8 cellular contexts compared by ENCODE assay signal in the genomic region with DNA sequence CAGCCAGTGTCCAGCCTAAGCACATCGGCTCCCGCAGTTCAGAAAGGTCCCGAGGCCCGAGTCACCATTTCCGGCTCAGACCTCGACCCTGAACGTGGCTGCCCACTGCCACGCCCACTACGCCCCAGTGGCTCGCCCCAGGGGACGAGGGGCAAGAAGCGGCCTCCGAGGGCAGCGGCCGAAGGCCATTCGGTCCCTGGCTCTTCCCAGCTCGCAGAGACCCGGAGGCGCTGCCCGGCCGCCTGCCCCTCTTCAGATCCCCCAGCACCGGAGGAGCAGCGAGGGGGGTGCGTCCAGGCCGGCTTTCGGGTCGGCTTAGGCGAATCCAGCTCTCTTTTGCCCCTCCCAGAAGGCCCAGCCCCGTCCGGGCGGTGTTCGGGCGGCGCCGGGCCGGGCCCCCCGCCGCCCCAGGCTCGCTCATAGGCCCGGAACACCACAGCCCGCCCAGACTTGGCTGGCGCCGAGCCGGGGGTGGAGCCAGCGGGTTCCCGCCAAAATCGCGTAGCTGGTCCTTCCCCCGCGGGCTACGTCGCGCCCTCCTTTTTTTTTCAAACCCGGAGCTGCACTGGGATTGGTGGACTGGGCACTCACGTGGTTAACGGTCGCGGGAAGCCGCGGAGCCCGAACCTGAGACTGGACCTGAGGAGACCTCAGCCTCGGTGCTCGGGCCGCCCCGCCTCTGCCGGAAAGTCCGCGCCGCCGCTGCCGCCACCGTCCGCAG. TPM values are rescaled to one million over a fixed set of nuclear protein-coding genes. Genes with fewer than 3 reads are reported as not detected.
DNase-seq lines count a peak whose midpoint lies in the region; ATAC-seq and TF ChIP-seq lines count a peak whose summit lies in the region.

WEE1 (plus strand) TSS at position 617 of the 721 bp plus-strand sequence. CDS start 264 bp downstream, outside the sequence.

- ATAC-seq in GM19023 (IDR thresholded peaks at IDR 0.05; ENCODE audit: unreplicated experiment) (peak; percentile 88), HG03196 (IDR thresholded peaks at IDR 0.05; ENCODE audit: unreplicated experiment) (peak; percentile 79), WTC11 (peak; percentile 90)

- peaks cover 5% of the 10 kb centered on the region for H4K20me1 ChIP-seq in smooth muscle cell (ENCODE audit: low read depth)

- peak within 1 kb of the TSS; percentile 91 for H3K4me2 ChIP-seq in smooth muscle cell

- peaks cover 64% of the 10 kb centered on the region for H3K4me1 Mint-ChIP-seq in WTC11

- DNase-seq in AG09309 (ENCODE audit: low read depth) (peak; percentile 90), NCI-H226 (peak; percentile 97), WTC11 (ENCODE audit: low spot score) (peak; percentile 99), cardiac fibroblast (ENCODE audit: low read depth in 2 of 2) (peak; percentile 99), iPS-NIHi7 (ENCODE audit: extremely low spot score) (peak; percentile 89), smooth muscle cell (lab: John Stamatoyannopoulos, UW; ENCODE audit: unreplicated experiment) (peak; percentile 93)

- no peak for TF ChIP-seq CTCF in AG09309 (IDR thresholded peaks at IDR 0.05; ENCODE audit: control insufficient read depth, insufficient read depth, low read depth, low read length, missing control alignments)
- no peak for TF ChIP-seq CTCF in WTC11 (IDR thresholded peaks at IDR 0.05)
- TF ChIP-seq CTCF in cardiac fibroblast (IDR thresholded peaks at IDR 0.05; ENCODE audit: low read depth, low read length), result no peak
- no peak for TF ChIP-seq CTCF in smooth muscle cell (IDR thresholded peaks at IDR 0.05; ENCODE audit: borderline replicate concordance, insufficient read depth, poor library complexity, severe bottlenecking)

- H3K36me3 Mint-ChIP-seq in WTC11, result peaks cover 37% of the 10 kb centered on the region

- under 1% methylated on average over 72 of the region's 73 CpGs for WGBS in smooth muscle cell (ENCODE audit: low lambda C conversion rate)

- no peaks in the 10 kb centered on the region for H3K36me3 ChIP-seq in smooth muscle cell (ENCODE audit: low read depth)

- H3K27ac ChIP-seq in smooth muscle cell (ENCODE audit: low read depth), result peak within 1 kb of the TSS; percentile 100

- H3K4me3 ChIP-seq in AG09309 (ENCODE audit: control insufficient read depth, low read depth, low read length) (peak within 1 kb of the TSS; percentile 81), cardiac fibroblast (replicated peaks in 1 of 2; ENCODE audit: low read depth in 2 of 2, low read length in 2 of 2) (peak within 1 kb of the TSS; percentile 72 to 87), smooth muscle cell (peak within 1 kb of the TSS; percentile 66)

- CTCF ChIA-PET in WTC11 (lab: Charles Lee), result interaction anchor here (0.6 to 3.7 kb wide), 9 partner anchors 15 to 610 kb away, joined by 3 to 49 read pairs (median 4); partner anchors contain the start of gene SWAP70

- H3K9ac ChIP-seq in smooth muscle cell (ENCODE audit: low read depth), result peak within 1 kb of the TSS; percentile 88

- POLR2A ChIA-PET in WTC11 (lab: Charles Lee), result interaction anchor here (0.6 to 2.9 kb wide), 20 partner anchors 9 to 1379 kb away, joined by 3 to 27 read pairs (median 5); partner anchors contain the start of genes ADM, DENND5A and ZNF143

- H3K27ac Mint-ChIP-seq in WTC11, result peak within 1 kb of the TSS; percentile 95

- no peaks in the 10 kb centered on the region for H3K27me3 ChIP-seq in smooth muscle cell (ENCODE audit: low read depth)

- H3F3A ChIP-seq in smooth muscle cell (ENCODE audit: low read depth), result peaks cover 3% of the 10 kb centered on the region

- no peaks in the 10 kb centered on the region for H3K27me3 Mint-ChIP-seq in WTC11 (ENCODE audit: low read depth)

- no peaks in the 10 kb centered on the region for H3K9me3 Mint-ChIP-seq in WTC11

- peak within 1 kb of the TSS; percentile 95 for H3K4me3 Mint-ChIP-seq in WTC11

- H3K79me2 ChIP-seq in smooth muscle cell (ENCODE audit: low read depth), result peaks cover 39% of the 10 kb centered on the region

- peaks cover 35% of the 10 kb centered on the region for H3K4me1 ChIP-seq in smooth muscle cell (ENCODE audit: low read depth)

- peak within 1 kb of the TSS; percentile 78 for H2AFZ ChIP-seq in smooth muscle cell (ENCODE audit: low read depth)

- no peaks in the 10 kb centered on the region for H3K9me3 ChIP-seq in smooth muscle cell (replicated peaks; ENCODE audit: low read depth)

TF ChIP-seq in WTC11, 78 proteins besides CTCF, POLR2A, EP300 and RAD21 (continues in another document):
- TF ChIP-seq ZBTB21 (CRISPR knock-in tag; IDR thresholded peaks at IDR 0.05; ENCODE audit: borderline replicate concordance), result peak; percentile 84; the same call in 1 of the 2 replicates
- TF ChIP-seq MAX (CRISPR knock-in tag; IDR thresholded peaks at IDR 0.05), result peak; percentile 69; the same call in 1 of the 2 replicates
- no peak for TF ChIP-seq JUN (CRISPR knock-in tag; IDR thresholded peaks at IDR 0.05)
- TF ChIP-seq IRF2 (CRISPR knock-in tag; IDR thresholded peaks at IDR 0.05; ENCODE audit: borderline replicate concordance, low read depth), result no peak
- no peak for TF ChIP-seq PRRX2 (CRISPR knock-in tag; IDR thresholded peaks at IDR 0.05)
- TF ChIP-seq TCF7 (CRISPR knock-in tag; IDR thresholded peaks at IDR 0.05; ENCODE audit: low read depth), result no peak
- TF ChIP-seq ZNF423 (CRISPR knock-in tag; IDR thresholded peaks at IDR 0.05), result peak; percentile 71
- no peak for TF ChIP-seq MXD4 (CRISPR knock-in tag; IDR thresholded peaks at IDR 0.05; ENCODE audit: borderline replicate concordance)
- TF ChIP-seq NFYB (CRISPR knock-in tag; conservative IDR thresholded peaks at IDR 0.05; ENCODE audit: low read depth), result peak; percentile 68
- peak; percentile 84; the same call in 1 of the 2 replicates for TF ChIP-seq FOXP1 (CRISPR knock-in tag; IDR thresholded peaks at IDR 0.05; ENCODE audit: borderline replicate concordance)
- peak; percentile 87 for TF ChIP-seq PRDM15 (CRISPR knock-in tag; IDR thresholded peaks at IDR 0.05)
- TF ChIP-seq RORB (CRISPR knock-in tag; IDR thresholded peaks at IDR 0.05), result no peak
- TF ChIP-seq, protein P1, sequence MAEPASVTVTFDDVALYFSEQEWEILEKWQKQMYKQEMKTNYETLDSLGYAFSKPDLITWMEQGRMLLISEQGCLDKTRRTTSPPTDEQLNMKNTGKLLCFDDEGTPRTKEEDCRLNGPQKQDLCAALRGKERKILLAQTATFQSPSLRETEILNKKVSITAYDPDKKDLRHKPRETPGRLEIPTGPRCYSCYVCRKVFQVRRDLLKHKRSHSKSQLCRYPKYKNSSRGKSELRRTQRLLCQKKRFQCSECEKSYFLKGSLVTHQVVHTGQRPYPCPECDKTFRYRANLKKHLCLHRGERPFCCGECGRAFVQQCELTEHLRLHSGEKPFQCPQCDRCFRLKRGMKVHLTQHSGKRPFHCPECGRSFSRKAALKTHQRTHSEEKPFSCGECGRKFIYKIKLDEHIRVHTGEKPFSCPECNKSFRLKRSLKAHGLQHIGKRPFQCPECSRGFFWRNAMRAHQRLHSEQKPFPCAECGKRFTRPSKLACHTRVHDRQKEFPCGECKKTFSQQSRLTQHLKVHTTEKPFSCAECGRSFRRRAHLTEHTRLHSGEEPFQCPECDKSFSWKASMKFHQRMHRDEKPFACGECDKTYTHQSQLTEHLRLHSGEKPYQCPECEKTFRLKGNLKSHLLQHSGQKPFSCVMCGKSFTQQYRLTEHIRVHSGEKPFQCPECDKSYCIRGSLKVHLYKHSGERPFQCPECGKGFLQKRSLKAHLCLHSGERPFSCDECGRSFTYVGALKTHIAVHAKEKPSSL (CRISPR knock-in tag; conservative IDR thresholded peaks at IDR 0.05), result no peak
- no peak for TF ChIP-seq TEAD4 (CRISPR knock-in tag; IDR thresholded peaks at IDR 0.05)
- TF ChIP-seq ZNF232 (CRISPR knock-in tag; IDR thresholded peaks at IDR 0.05), result 0 out of 2 replicates have a peak, but pooled peaks have one; percentile 71
- no peak; the same call in 1 of the 2 replicates for TF ChIP-seq SMAD4 (CRISPR knock-in tag; IDR thresholded peaks at IDR 0.05)

RNA-seq across cellular contexts. Expression of gene WEE1, which starts in this region (rescaled TPM):
- total RNA-seq in WTC11 (2021) (85.5 to 109 TPM (median 91.3 TPM) in 3 replicates), smooth muscle cell (46.9 and 53.3 TPM in 2 replicates)
- polyA plus RNA-seq in smooth muscle cell, result 20.8 and 25.3 TPM in 2 replicates

Comparison
In these comparisons a context has a peak if more than half of its experiments do, and no peak if none do; other contexts are left out.
1. Peak in every context shown above with its lines: DNase-seq, ATAC-seq, H3K4me3 ChIP-seq and H3K27ac ChIP-seq.